In the genomic region with DNA sequence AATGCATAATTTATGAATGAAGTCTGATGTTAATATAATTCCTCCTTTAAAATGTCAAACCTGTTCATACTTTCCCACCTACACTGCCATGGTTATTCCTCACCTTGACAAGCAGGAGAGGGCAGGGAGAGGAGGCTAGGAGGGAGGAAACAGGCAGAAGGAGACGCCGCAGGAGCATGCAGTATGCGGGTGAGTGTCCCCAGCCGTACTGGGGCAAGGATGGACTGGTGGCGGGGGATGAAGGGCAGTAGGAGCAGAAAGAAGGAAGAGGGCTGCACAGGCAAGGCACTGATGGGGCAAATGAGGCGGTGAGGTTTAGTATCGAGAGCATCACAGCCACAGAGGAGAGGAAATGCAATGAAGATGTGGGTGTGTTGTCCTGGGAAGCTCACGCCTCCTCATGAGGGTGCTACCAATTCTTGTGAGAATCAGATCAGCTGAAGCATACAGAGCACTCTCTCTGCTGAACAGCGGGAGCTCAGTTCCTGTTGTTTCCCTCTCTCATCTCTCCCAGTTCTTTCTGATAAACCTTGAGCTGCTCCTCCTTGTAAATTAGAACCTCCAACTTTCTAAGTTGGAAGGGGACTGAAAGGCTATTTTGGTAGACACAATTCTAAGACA, we compare ENCODE assay signal across 7 cellular contexts. TPM values are rescaled to one million over a fixed set of nuclear protein-coding genes. Genes with fewer than 3 reads are reported as not detected.
DNase-seq lines count a peak whose midpoint lies in the region; ATAC-seq, FAIRE-seq and TF ChIP-seq lines count a peak whose summit lies in the region.
"Not testable (repeated sequence)": the region's sequence is repeated elsewhere in the genome, so short reads cannot be mapped to it uniquely, and the experiment has no call there.

No MANE protein-coding gene starts in this region.

- WGBS in GM12878 (ENCODE audit: insufficient coverage, insufficient replicate concordance, low lambda C conversion rate, missing lambda C conversion rate): 28% methylated on average over 1 of the region's 9 CpGs

- H3K27ac ChIP-seq in DND-41 (ENCODE audit: low read length); GM12878 (ENCODE audit: control insufficient read depth, insufficient read depth); neural progenitor cell: not testable (repeated sequence)

- H3K27me3 ChIP-seq in DND-41 (ENCODE audit: insufficient read depth, low read length, poor library complexity); GM12878 (replicated peaks in 1 of 2; ENCODE audit: control insufficient read depth in 2 of 2, insufficient read depth in 2 of 2, low read length in 1 of 2); neural progenitor cell: not testable (repeated sequence)

- POLR2A ChIA-PET in WTC11 (lab: Charles Lee); GM12878 (lab: Charles Lee): not testable (repeated sequence)

- not testable (repeated sequence) for H4K20me1 ChIP-seq in DND-41 (ENCODE audit: insufficient read depth, low read length); GM12878 (ENCODE audit: control insufficient read depth, insufficient read depth); neural progenitor cell (ENCODE audit: low read depth)

- RAD21 ChIA-PET in GM12878 (lab: Charles Lee; ENCODE audit: unreplicated experiment): not testable (repeated sequence)

- H3K9ac ChIP-seq in DND-41 (ENCODE audit: low read depth, low read length); GM12878 (ENCODE audit: control insufficient read depth, insufficient read depth, low read length); neural progenitor cell: not testable (repeated sequence)

- not testable (repeated sequence) for TF ChIP-seq RAD21 in GM12878 (IDR thresholded peaks at IDR 0.05; ENCODE audit: insufficient read depth, low read depth, low read length)

- not testable (repeated sequence) for H2AFZ ChIP-seq in DND-41 (ENCODE audit: low read depth, low read length); GM12878 (ENCODE audit: control insufficient read depth, low read depth, low read length)
- H2AFZ ChIP-seq in neural progenitor cell (replicated peaks): peak overlapping the region; percentile 94

- not testable (repeated sequence) for H3K4me3 Mint-ChIP-seq in WTC11; effector memory CD8-positive, alpha-beta T cell; neural progenitor cell; stimulated activated memory B cell treated with anti-CD40 and anti-IgM and Interleukin-4, amounts not matched to agents 10 μg/mL and 1 μg/mL and 100 μg/mL, for 72 hours

- H3K79me2 ChIP-seq in DND-41 (ENCODE audit: insufficient read depth, low read length); GM12878 (ENCODE audit: control insufficient read depth, insufficient read depth, low read length); neural progenitor cell (ENCODE audit: low read depth): not testable (repeated sequence)

- TF ChIP-seq EP300 in GM12878 (IDR thresholded peaks at IDR 0.05; ENCODE audit: borderline replicate concordance in 1 of 2, control insufficient read depth in 1 of 2, low read depth in 2 of 2, low read length in 2 of 2): not testable (repeated sequence)

- not testable (repeated sequence) for H3K36me3 Mint-ChIP-seq in WTC11; effector memory CD8-positive, alpha-beta T cell (ENCODE audit: insufficient read depth); neural progenitor cell; stimulated activated memory B cell treated with anti-CD40 and anti-IgM and Interleukin-4, amounts not matched to agents 10 μg/mL and 1 μg/mL and 100 μg/mL, for 72 hours

- TF ChIP-seq POLR2A in GM12878 (IDR thresholded peaks at IDR 0.05; ENCODE audit: low read depth, low read length): not testable (repeated sequence)

- H3K9me3 ChIP-seq in DND-41 (ENCODE audit: insufficient read depth, low read length, severe bottlenecking); GM12878 (replicated peaks; ENCODE audit: control insufficient read depth, insufficient read depth, low read length); neural progenitor cell (ENCODE audit: low read depth): not testable (repeated sequence)

- not testable (repeated sequence) for H3K4me1 Mint-ChIP-seq in WTC11; effector memory CD8-positive, alpha-beta T cell (ENCODE audit: low read depth in 2 of 2); neural progenitor cell; stimulated activated memory B cell treated with anti-CD40 and anti-IgM and Interleukin-4, amounts not matched to agents 10 μg/mL and 1 μg/mL and 100 μg/mL, for 72 hours

- SMC1A ChIA-PET in GM12878 (lab: Charles Lee; ENCODE audit: uncharacterized antibody, unreplicated experiment): not testable (repeated sequence)

- intact Hi-C loops in GM12878 (cut with micrococcal nuclease; ENCODE audit: unreplicated experiment): not testable (repeated sequence)

- not testable (repeated sequence) for TF ChIP-seq CTCF in DND-41 (IDR thresholded peaks at IDR 0.05; ENCODE audit: borderline replicate concordance, extremely low read depth, low read length, poor library complexity, severe bottlenecking); WTC11 (IDR thresholded peaks at IDR 0.05); GM12878 (IDR thresholded peaks at IDR 0.05 in 2 of 3, conservative IDR thresholded peaks at IDR 0.05 in 1 of 3; ENCODE audit: control insufficient read depth in 2 of 3, extremely low read depth in 1 of 3, insufficient read depth in 1 of 3, low read depth in 3 of 3, low read length in 3 of 3); neural progenitor cell (IDR thresholded peaks at IDR 0.05)

- CTCF ChIA-PET in WTC11 (lab: Charles Lee); GM12878 (lab: Yijun Ruan, JAX): not testable (repeated sequence)

- not testable (repeated sequence) for H3K27me3 Mint-ChIP-seq in WTC11 (ENCODE audit: low read depth); effector memory CD8-positive, alpha-beta T cell; neural progenitor cell (ENCODE audit: insufficient read depth, low read depth); stimulated activated memory B cell treated with anti-CD40 and anti-IgM and Interleukin-4, amounts not matched to agents 10 μg/mL and 1 μg/mL and 100 μg/mL, for 72 hours

- not testable (repeated sequence) for BruUV-seq in GM12878 (replicated peaks; lab: Mats Ljungman, UMichigan)

- not testable (repeated sequence) for H3K4me2 ChIP-seq in DND-41 (ENCODE audit: insufficient read depth, low read length); GM12878 (ENCODE audit: control insufficient read depth, insufficient read depth)
- H3K4me2 ChIP-seq in neural progenitor cell: peak overlapping the region; percentile 55

- not testable (repeated sequence) for H3K36me3 ChIP-seq in DND-41 (ENCODE audit: insufficient read depth, low read length); GM12878 (ENCODE audit: control insufficient read depth in 2 of 2, insufficient read depth in 2 of 2, low read length in 1 of 2); neural progenitor cell

- not testable (repeated sequence) for DNase-seq in DND-41; WTC11 (ENCODE audit: low spot score); GM12878 (ENCODE audit: low read depth, low spot score); effector memory CD8-positive, alpha-beta T cell; neural progenitor cell (ENCODE audit: low spot score)
- DNase-seq in inferior parietal cortex (ENCODE audit: extremely low spot score): peak; percentile 13

- peak; percentile 48; the same call in 1 of the 3 replicates for ATAC-seq in DND-41 (ENCODE audit: insufficient read depth, low read depth)
- ATAC-seq in WTC11: peak; percentile 74
- ATAC-seq in GM12878: peak; percentile 54
- peak; percentile 32 for ATAC-seq in effector memory CD8-positive, alpha-beta T cell (replicated peaks)
- peak; percentile 31 for ATAC-seq in stimulated activated memory B cell treated with anti-CD40 and anti-IgM and Interleukin-4, amounts not matched to agents 10 μg/mL and 1 μg/mL and 100 μg/mL, for 72 hours

- H3K9me3 Mint-ChIP-seq in WTC11; effector memory CD8-positive, alpha-beta T cell; neural progenitor cell; stimulated activated memory B cell treated with anti-CD40 and anti-IgM and Interleukin-4, amounts not matched to agents 10 μg/mL and 1 μg/mL and 100 μg/mL, for 72 hours: not testable (repeated sequence)

- not testable (repeated sequence) for H3F3A ChIP-seq in neural progenitor cell (ENCODE audit: low read depth)

- not testable (repeated sequence) for H3K4me1 ChIP-seq in DND-41 (ENCODE audit: insufficient read depth, low read length); GM12878 (ENCODE audit: control insufficient read depth, insufficient read depth, low read length); neural progenitor cell

- in situ Hi-C loops in GM12878 (cut with MboI): not testable (repeated sequence)

- not testable (repeated sequence) for FAIRE-seq in GM12878 (lab: Jason Lieb, UNC)

- H3K4me3 ChIP-seq in DND-41 (ENCODE audit: low read depth in 1 of 2, low read length in 2 of 2); GM12878; neural progenitor cell: not testable (repeated sequence)

- H3K27ac Mint-ChIP-seq in WTC11; effector memory CD8-positive, alpha-beta T cell; neural progenitor cell; stimulated activated memory B cell treated with anti-CD40 and anti-IgM and Interleukin-4, amounts not matched to agents 10 μg/mL and 1 μg/mL and 100 μg/mL, for 72 hours: not testable (repeated sequence)

RNA-seq across cellular contexts. Expression of gene RGPD6, which starts 42.4 kb away (rescaled TPM):
- total RNA-seq in WTC11 (2021) (9.1 to 12.5 TPM (median 9.3 TPM) in 3 replicates), GM12878 (2014; rRNA removed) (9.7 and 12.5 TPM in 2 replicates), GM12878 (2014; rRNA removed; fragmentation: Illumina TruSeq; extraction: Trizol) (13.7 and 15.9 TPM in 2 replicates), GM12878 (2021) (3.1 and 12.5 TPM in 2 replicates), neural progenitor cell (ENCODE audit: low replicate concordance) (35.0 and 54.8 TPM in 2 replicates)
- 144 and 212 TPM in 2 replicates for total RNA-seq in GM12878 (2013; cell fraction: nucleolus; rRNA removed)
- 3.8 TPM for polyA plus RNA-seq in GM12878 (2011; ENCODE audit: low read depth)
- polyA plus RNA-seq in GM12878 (2011; rRNA removed) (4.1 and 6.3 TPM in 2 replicates), GM12878 (2014; fragmentation: Illumina TruSeq; extraction: Trizol) (9.2 and 11.1 TPM in 2 replicates), GM12878 (2014; fragmentation: Nextera tagmentation; extraction: Ambion mirVana) (1 to 10 TPM; 2.7 to 3.1 TPM), GM12878 (2014; rRNA removed) (4.7 and 7.8 TPM in 2 replicates), GM12878 (2016; fragmentation: Nextera tagmentation; extraction: Ambion mirVana) (1 to 10 TPM; 7.8 to 9.7 TPM)
- polyA plus RNA-seq in GM12878 (2011; cell fraction: cytosol; rRNA removed): 0.52 and 0.82 TPM in 2 replicates
- polyA plus RNA-seq in GM12878 (2011; cell fraction: nucleus; rRNA removed): 2.0 and 5.1 TPM in 2 replicates
- polyA plus RNA-seq in GM12878 (2012): 3.7 and 5.4 TPM in 2 replicates
- 4.3 and 7.8 TPM in 2 replicates for polyA minus RNA-seq in GM12878 (2011; rRNA and poly(A)+ RNA removed)
- polyA minus RNA-seq in GM12878 (2011; cell fraction: cytosol; rRNA and poly(A)+ RNA removed): 3.3 TPM in 2 replicates
- polyA minus RNA-seq in GM12878 (2011; cell fraction: nucleus; rRNA and poly(A)+ RNA removed): 5.4 and 11.4 TPM in 2 replicates

RNA-seq across cellular contexts. Expression of gene BUB1, which starts 58.4 kb away (rescaled TPM):
- total RNA-seq in WTC11 (2021): 115 to 118 TPM (median 116 TPM) in 3 replicates
- total RNA-seq in GM12878 (2013; cell fraction: nucleolus; rRNA removed): 180 and 201 TPM in 2 replicates
- 83.5 and 95.9 TPM in 2 replicates for total RNA-seq in GM12878 (2014; rRNA removed)
- total RNA-seq in GM12878 (2014; rRNA removed; fragmentation: Illumina TruSeq; extraction: Trizol): 114 TPM in 2 replicates
- total RNA-seq in GM12878 (2021): 73.9 and 77.1 TPM in 2 replicates
- polyA plus RNA-seq in GM12878 (2011; ENCODE audit: low read depth): 31.8 TPM
- 105 and 140 TPM in 2 replicates for polyA plus RNA-seq in GM12878 (2011; rRNA removed)
- polyA plus RNA-seq in GM12878 (2011; cell fraction: cytosol; rRNA removed): 55.8 and 57.1 TPM in 2 replicates
- polyA plus RNA-seq in GM12878 (2011; cell fraction: nucleus; rRNA removed): 79.1 and 91.4 TPM in 2 replicates
- 30.4 and 48.4 TPM in 2 replicates for polyA plus RNA-seq in GM12878 (2012)
- 94.2 and 121 TPM in 2 replicates for polyA plus RNA-seq in GM12878 (2014; fragmentation: Illumina TruSeq; extraction: Trizol)
- polyA plus RNA-seq in GM12878 (2014; fragmentation: Nextera tagmentation; extraction: Ambion mirVana): 10 to 100 TPM; 52.4 to 57.0 TPM
- 59.8 and 80.8 TPM in 2 replicates for polyA plus RNA-seq in GM12878 (2014; rRNA removed)
- 100 to 1,000 TPM; 133 to 142 TPM for polyA plus RNA-seq in GM12878 (2016; fragmentation: Nextera tagmentation; extraction: Ambion mirVana)
- 122 and 124 TPM in 2 replicates for polyA minus RNA-seq in GM12878 (2011; rRNA and poly(A)+ RNA removed)
- 43.3 and 50.5 TPM in 2 replicates for polyA minus RNA-seq in GM12878 (2011; cell fraction: cytosol; rRNA and poly(A)+ RNA removed)
- 82.3 and 134 TPM in 2 replicates for polyA minus RNA-seq in GM12878 (2011; cell fraction: nucleus; rRNA and poly(A)+ RNA removed)
- total RNA-seq in neural progenitor cell (ENCODE audit: low replicate concordance): 197 and 266 TPM in 2 replicates
